16 cellular contexts compared by ENCODE assay signal in genomic region chr3:32336123-32336518, GRCh38.
"Had no signal": no experiment of that assay in that cellular context is flagged by ENCODE, and none has a peak within 500 bp of the region (broad histone marks: within the 10 kb centered on the region; RNA-seq: fewer than 3 reads in every experiment).

No MANE protein-coding gene starts in this region.

- H3K27ac ChIP-seq: body of pancreas, foreskin keratinocyte, lower lobe of right lung, pancreas, sigmoid colon, uterus had no signal

- DNase-seq: activated T-cell treated with anti-CD3 and anti-CD28 coated beads, Interleukin-2, amount 50 U/mL, for 24 hours; amniotic stem cell; effector memory CD4-positive, alpha-beta T cell; foreskin keratinocyte; glutamatergic neuron; left cardiac atrium; lower lobe of right lung; midbrain; pancreas; sigmoid colon; stimulated activated CD4-positive, alpha-beta T cell treated with anti-CD3 and anti-CD28 coated beads, Interleukin-1b, Interleukin-23, amount 100 ng/mL, for 48 hours; T-helper 9 cell; uterus had no signal

- H3K9me3 ChIP-seq: body of pancreas, lower lobe of right lung, pancreas, uterus had no signal

- H3K4me3 Mint-ChIP-seq: activated CD4-positive, alpha-beta memory T cell treated with anti-CD3 and anti-CD28 coated beads for 36 hours; activated T-cell treated with anti-CD3 and anti-CD28 coated beads, Interleukin-2, amount 50 U/mL, for 24 hours had no signal

- H3K36me3 ChIP-seq: lower lobe of right lung, pancreas, sigmoid colon, uterus had no signal

- H3K27me3 Mint-ChIP-seq: activated CD4-positive, alpha-beta memory T cell treated with anti-CD3 and anti-CD28 coated beads for 36 hours; activated naive CD8-positive, alpha-beta T cell; activated T-cell treated with anti-CD3 and anti-CD28 coated beads, Interleukin-2, amount 50 U/mL, for 24 hours had no signal

- H3K4me3 ChIP-seq: body of pancreas, lower lobe of right lung, pancreas, sigmoid colon, uterus had no signal

- H3K4me1 ChIP-seq: foreskin keratinocyte, sigmoid colon, uterus had no signal

- FAIRE-seq: pancreas had no signal

- H3K9me3 Mint-ChIP-seq: activated CD4-positive, alpha-beta memory T cell treated with anti-CD3 and anti-CD28 coated beads for 36 hours; activated T-cell treated with anti-CD3 and anti-CD28 coated beads, Interleukin-2, amount 50 U/mL, for 24 hours had no signal

- H3K36me3 Mint-ChIP-seq: activated naive CD8-positive, alpha-beta T cell had no signal
